Comparison of ENCODE assay signal across 8 cellular contexts in the genomic region with DNA sequence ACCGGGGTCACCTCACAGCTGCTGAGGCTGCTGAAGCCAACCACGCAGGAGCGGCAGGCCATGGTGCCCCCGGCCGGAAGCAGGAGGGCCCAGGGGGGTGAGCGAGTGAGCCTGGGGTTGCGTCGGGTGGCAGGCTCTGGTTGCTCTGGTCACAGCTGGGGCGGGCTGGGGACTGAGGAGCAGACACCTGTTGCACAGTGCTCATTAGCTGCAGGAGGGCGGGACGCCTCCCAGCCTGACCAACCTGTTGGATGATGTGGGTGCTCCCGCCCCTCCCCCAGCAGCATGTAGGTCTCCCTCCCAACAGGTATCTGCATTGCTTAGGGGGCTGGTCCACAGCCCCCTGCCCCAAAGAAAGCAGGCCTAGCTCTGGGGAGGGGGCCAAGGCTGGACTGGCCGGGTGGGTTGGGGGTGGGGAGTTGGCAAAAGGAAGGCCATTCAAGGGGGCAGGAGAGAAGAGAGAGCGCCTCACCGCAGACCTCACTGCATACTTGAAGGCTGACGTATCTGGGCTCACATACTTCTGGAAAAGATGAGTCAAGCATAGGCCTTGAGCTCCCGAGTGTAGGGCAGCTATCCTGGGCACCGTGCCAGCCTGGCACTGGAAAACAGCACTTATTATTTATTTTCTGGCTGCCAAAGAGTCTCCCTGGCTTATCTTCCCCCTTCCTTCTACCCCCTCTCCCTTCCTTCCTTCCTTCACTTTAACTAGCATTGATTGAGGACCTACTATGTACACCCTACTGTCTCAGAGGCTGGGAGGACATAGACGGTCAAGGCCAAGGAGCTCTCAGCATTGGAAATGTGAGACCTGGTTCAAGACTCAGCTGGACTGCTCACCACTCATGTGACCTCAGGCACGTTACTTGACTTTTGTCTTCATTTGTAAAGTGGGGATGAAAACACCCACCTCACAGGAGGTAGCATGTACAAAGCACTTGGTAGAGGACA.
DNase-seq lines count a peak whose midpoint lies in the region; ATAC-seq lines count a peak whose summit lies in the region.

KRT80 (minus strand) TSS at position 174 of the 951 bp plus-strand sequence; CDS start at position 62, 112 bp downstream.

- H3K9ac ChIP-seq in rectal smooth muscle tissue (ENCODE audit: low read length), result no peak within 1 kb of the TSS

- peaks cover 29% of the 10 kb centered on the region for H3K4me1 ChIP-seq in rectal smooth muscle tissue (ENCODE audit: control insufficient read depth, insufficient read depth, low read length)

- H3K27ac ChIP-seq in rectal smooth muscle tissue (ENCODE audit: low read depth, low read length), result peak within 1 kb of the TSS; percentile 16

- H3K36me3 ChIP-seq in rectal smooth muscle tissue (ENCODE audit: control insufficient read depth, insufficient read depth, low read length), result no peaks in the 10 kb centered on the region

- H3K4me3 ChIP-seq in rectal smooth muscle tissue (ENCODE audit: low read length), result no peak within 1 kb of the TSS

- no peaks in the 10 kb centered on the region for H3K27me3 ChIP-seq in rectal smooth muscle tissue (ENCODE audit: control insufficient read depth, insufficient read depth, low read length)

- DNase-seq in DMS53 (lab: John Stamatoyannopoulos, UW), result peak; percentile 100
- DNase-seq in NCI-H1436 treated with DMSO at 0.1 percent for 48 hours (lab: John Stamatoyannopoulos, UW), result peak; percentile 52
- DNase-seq in activated CD4-positive, alpha-beta T cell treated with anti-CD3 and anti-CD28 coated beads, Interleukin-2, amount 50 U/mL, for 48 hours, result peak; percentile 39 to 47
- DNase-seq in glomerular visceral epithelial cell (ENCODE audit: extremely low spot score), result peak; percentile 99
- no peak for DNase-seq in midbrain (lab: John Stamatoyannopoulos, UW)
- DNase-seq in KG1 (lab: John Stamatoyannopoulos, UW), result no peak

- no peak for ATAC-seq in HG02588 (IDR thresholded peaks at IDR 0.05; ENCODE audit: unreplicated experiment)

Comparison
In these comparisons a context has a peak if more than half of its experiments do, and no peak if none do; other contexts are left out.
1. DNase-seq: peak in DMS53 (single experiment), NCI-H1436 treated with DMSO at 0.1 percent for 48 hours (single experiment), activated CD4-positive, alpha-beta T cell treated with anti-CD3 and anti-CD28 coated beads, Interleukin-2, amount 50 U/mL, for 48 hours (2 of 2) and glomerular visceral epithelial cell (single experiment); none in midbrain (single experiment) and KG1 (single experiment).